ENCODE assay signal across 9 cellular contexts in genomic region chr1:157484573-157484972, GRCh38.
"Had no signal": no experiment of that assay in that cellular context is flagged by ENCODE, and none has a peak within 500 bp of the region (broad histone marks: within the 10 kb centered on the region; RNA-seq: fewer than 3 reads in every experiment).

No MANE protein-coding gene starts in this region.

- FAIRE-seq: H1, H54, HTR-8/SVneo had no signal

- DNase-seq: H9, HCEC 1CT, Karpas-422, KBM-7 had no signal

- ATAC-seq: GM23338 had no signal

- H3K27ac ChIP-seq: KMS-11 had no signal

- H3K9ac ChIP-seq: KMS-11 had no signal

- H3K4me3 ChIP-seq: GM23338 had no signal

- H3K4me2 ChIP-seq: GM23338, KMS-11 had no signal

- H2AFZ ChIP-seq: GM23338 had no signal
